ENCODE assay signal across 13 cellular contexts in the genomic region with DNA sequence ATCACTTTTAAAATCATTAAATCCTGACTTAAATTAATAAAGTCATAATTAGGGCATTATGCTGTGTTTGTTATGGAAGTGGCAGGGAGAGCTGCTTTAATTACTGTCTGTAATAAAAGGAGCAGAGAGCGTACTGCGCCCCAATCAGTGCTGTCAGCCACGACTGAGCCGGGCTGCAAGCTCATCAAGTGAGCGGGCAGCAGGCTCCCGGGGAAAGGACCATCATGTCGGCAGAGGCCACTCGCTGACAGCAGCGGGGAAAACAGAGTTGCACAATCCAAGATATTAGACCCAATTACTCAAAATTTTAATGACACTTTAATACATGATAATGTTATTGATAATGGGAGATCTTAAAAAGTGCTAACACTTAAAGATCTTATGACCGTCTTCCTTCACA.
"Had no signal": no experiment of that assay in that cellular context is flagged by ENCODE, and none has a peak within 500 bp of the region (broad histone marks: within the 10 kb centered on the region; RNA-seq: fewer than 3 reads in every experiment).

No MANE protein-coding gene starts in this region.

- H3K4me1 ChIP-seq: lower lobe of right lung, right atrium auricular region, testis, upper lobe of left lung had no signal

- H3K9me3 ChIP-seq: lower lobe of right lung, right atrium auricular region, testis, upper lobe of left lung had no signal

- ATAC-seq: effector memory CD8-positive, alpha-beta T cell; lower lobe of right lung had no signal

- H3K4me3 ChIP-seq: cardiac muscle cell, lower lobe of right lung, right atrium auricular region, testis, upper lobe of left lung had no signal

- H3K27me3 ChIP-seq: cardiac muscle cell, right atrium auricular region, testis, upper lobe of left lung had no signal

- DNase-seq: activated CD4-positive, alpha-beta T cell treated with anti-CD3 and anti-CD28 coated beads, Interleukin-2, amount 50 U/mL, for 48 hours; dermis blood vessel endothelial cell; effector memory CD8-positive, alpha-beta T cell; foreskin fibroblast; lower lobe of right lung; stimulated activated CD4-positive, alpha-beta T cell treated with anti-CD3 and anti-CD28 coated beads, Interleukin-2, amount 100 ng/mL, for 24 hours; T-helper 2 cell; testis had no signal

- H3K27ac ChIP-seq: cardiac muscle cell, epithelial cell of prostate, lower lobe of right lung, right atrium auricular region, testis, upper lobe of left lung, VCaP had no signal
